1 cellular context compared by ENCODE assay signal in the genomic region with DNA sequence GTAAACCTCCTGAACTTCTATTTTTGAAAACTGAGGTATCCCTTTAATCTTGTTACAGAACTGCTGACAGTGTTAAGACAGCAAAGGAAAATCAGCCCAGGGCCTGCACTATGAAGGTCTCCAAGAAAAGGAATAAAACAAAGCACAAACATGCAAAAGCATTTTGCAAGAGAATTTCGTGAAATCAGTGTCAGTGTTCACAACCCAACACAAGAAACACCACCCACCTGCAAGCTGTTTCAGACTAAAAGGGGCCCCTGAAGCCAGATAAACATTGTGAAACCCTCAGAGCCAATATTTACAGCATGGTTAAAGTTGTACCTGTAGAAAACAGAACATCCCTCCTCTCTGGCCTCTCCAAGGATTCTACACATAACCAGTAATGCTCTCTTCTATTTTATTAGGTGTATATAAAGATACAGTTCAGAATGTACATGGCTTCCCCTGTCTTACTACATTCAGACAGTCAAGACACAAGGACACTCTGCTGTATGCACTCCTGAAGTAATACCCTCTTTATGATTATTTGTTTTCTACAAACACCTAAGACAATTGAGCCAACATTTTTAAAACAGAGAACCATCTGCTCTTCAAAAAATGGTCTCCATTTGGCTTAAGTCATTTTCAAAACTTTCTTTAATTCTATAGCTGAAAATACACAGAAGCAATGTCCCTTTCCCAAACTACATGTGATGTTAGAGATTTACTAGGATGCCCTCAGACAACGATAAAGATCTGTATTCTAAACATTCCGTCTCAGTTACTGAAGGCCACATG.
TF ChIP-seq lines count a peak whose summit lies in the region.

No MANE protein-coding gene starts in this region.

TF ChIP-seq in HepG2, 621 proteins besides CTCF, POLR2A, EP300 and RAD21 (continued from another document and continues in another):
- TF ChIP-seq ZNF20 (CRISPR knock-in tag; IDR thresholded peaks at IDR 0.05) (0 out of 2 replicates have a peak, but pooled peaks have one; percentile 18), AGO1 (IDR thresholded peaks at IDR 0.05; ENCODE audit: low read depth, low read length, poor library complexity, severe bottlenecking) (no peak), NRL (CRISPR knock-in tag; IDR thresholded peaks at IDR 0.05; ENCODE audit: borderline replicate concordance) (no peak), CREB1 (IDR thresholded peaks at IDR 0.05) (no peak), CREB1 (CRISPR knock-in tag; IDR thresholded peaks at IDR 0.05) (peak; percentile 83), PRPF4 (IDR thresholded peaks at IDR 0.05; ENCODE audit: low read depth, low read length, poor library complexity, severe bottlenecking) (no peak), FIP1L1 (IDR thresholded peaks at IDR 0.05; ENCODE audit: borderline replicate concordance, insufficient read depth, low read depth, low read length) (no peak), ELF3 (CRISPR knock-in tag; IDR thresholded peaks at IDR 0.05) (peak; percentile 86), RELA (CRISPR knock-in tag; IDR thresholded peaks at IDR 0.05) (0 out of 2 replicates have a peak, but pooled peaks have one; percentile 47), TBX2 (CRISPR knock-in tag; IDR thresholded peaks at IDR 0.05; ENCODE audit: borderline replicate concordance) (peak; percentile 95), ZNF670 (CRISPR knock-in tag; IDR thresholded peaks at IDR 0.05; ENCODE audit: borderline replicate concordance) (peak; percentile 83), ZNF251 (CRISPR knock-in tag; IDR thresholded peaks at IDR 0.05) (no peak), FOXA3 (CRISPR knock-in tag; IDR thresholded peaks at IDR 0.05) (peak; percentile 99), ZFP62 (CRISPR knock-in tag; IDR thresholded peaks at IDR 0.05) (no peak), ZNF83 (CRISPR knock-in tag; IDR thresholded peaks at IDR 0.05; ENCODE audit: borderline replicate concordance) (no peak), ZKSCAN1 (IDR thresholded peaks at IDR 0.05; ENCODE audit: low read length) (0 out of 2 replicates have a peak, but pooled peaks have one; percentile 22), ZNF556 (CRISPR knock-in tag; IDR thresholded peaks at IDR 0.05; ENCODE audit: borderline replicate concordance) (0 out of 2 replicates have a peak, but pooled peaks have one; percentile 61), ZNF33B (CRISPR knock-in tag; IDR thresholded peaks at IDR 0.05) (no peak), ZNF335 (CRISPR knock-in tag; IDR thresholded peaks at IDR 0.05) (0 out of 2 replicates have a peak, but pooled peaks have one; percentile 58), RARG (CRISPR knock-in tag; IDR thresholded peaks at IDR 0.05; ENCODE audit: low read depth) (no peak), ZNF772 (CRISPR knock-in tag; IDR thresholded peaks at IDR 0.05) (peak; percentile 74; the same call in 1 of the 2 replicates), SATB2 (CRISPR knock-in tag; IDR thresholded peaks at IDR 0.05) (0 out of 2 replicates have a peak, but pooled peaks have one; percentile 48), PITX1 (CRISPR knock-in tag; IDR thresholded peaks at IDR 0.05) (peak; percentile 96), BCL6 (CRISPR knock-in tag; IDR thresholded peaks at IDR 0.05) (peak; percentile 98), IKZF1 (IDR thresholded peaks at IDR 0.05) (no peak), ZNF749 (CRISPR knock-in tag; IDR thresholded peaks at IDR 0.05; ENCODE audit: borderline replicate concordance) (peak; percentile 88; the same call in 1 of the 2 replicates), ASH2L (IDR thresholded peaks at IDR 0.05; ENCODE audit: insufficient read length, low read depth, low read length) (peak; percentile 52), NFE2L1 (CRISPR knock-in tag; IDR thresholded peaks at IDR 0.05; ENCODE audit: borderline replicate concordance) (no peak), EZH2 (conservative IDR thresholded peaks at IDR 0.05; ENCODE audit: low read depth, low read length) (no peak), KAT2B (IDR thresholded peaks at IDR 0.05; ENCODE audit: borderline replicate concordance, low read depth, low read length) (no peak), FOXM1 (CRISPR knock-in tag; IDR thresholded peaks at IDR 0.05) (no peak), ZFP36L1 (CRISPR knock-in tag; IDR thresholded peaks at IDR 0.05) (peak; percentile 85; the same call in 1 of the 2 replicates), KLF12 (CRISPR knock-in tag; IDR thresholded peaks at IDR 0.05; ENCODE audit: borderline replicate concordance) (peak; percentile 68; the same call in 1 of the 2 replicates), ZNF605 (CRISPR knock-in tag; IDR thresholded peaks at IDR 0.05) (no peak), KDM1A (CRISPR knock-in tag; IDR thresholded peaks at IDR 0.05) (peak; percentile 62; the same call in 1 of the 2 replicates), HMGA1 (CRISPR knock-in tag; conservative IDR thresholded peaks at IDR 0.05) (no peak), GLI4 (CRISPR knock-in tag; IDR thresholded peaks at IDR 0.05; ENCODE audit: borderline replicate concordance) (no peak), KMT2B (CRISPR knock-in tag; IDR thresholded peaks at IDR 0.05) (peak; percentile 73), EED (CRISPR knock-in tag; IDR thresholded peaks at IDR 0.05) (no peak), GPN1 (CRISPR knock-in tag; IDR thresholded peaks at IDR 0.05; ENCODE audit: borderline replicate concordance) (no peak), SAP130 (CRISPR knock-in tag; IDR thresholded peaks at IDR 0.05; ENCODE audit: low read depth) (peak; percentile 93), GFI1 (CRISPR knock-in tag; IDR thresholded peaks at IDR 0.05; ENCODE audit: borderline replicate concordance) (peak; percentile 99)
- TF ChIP-seq, protein P1, sequence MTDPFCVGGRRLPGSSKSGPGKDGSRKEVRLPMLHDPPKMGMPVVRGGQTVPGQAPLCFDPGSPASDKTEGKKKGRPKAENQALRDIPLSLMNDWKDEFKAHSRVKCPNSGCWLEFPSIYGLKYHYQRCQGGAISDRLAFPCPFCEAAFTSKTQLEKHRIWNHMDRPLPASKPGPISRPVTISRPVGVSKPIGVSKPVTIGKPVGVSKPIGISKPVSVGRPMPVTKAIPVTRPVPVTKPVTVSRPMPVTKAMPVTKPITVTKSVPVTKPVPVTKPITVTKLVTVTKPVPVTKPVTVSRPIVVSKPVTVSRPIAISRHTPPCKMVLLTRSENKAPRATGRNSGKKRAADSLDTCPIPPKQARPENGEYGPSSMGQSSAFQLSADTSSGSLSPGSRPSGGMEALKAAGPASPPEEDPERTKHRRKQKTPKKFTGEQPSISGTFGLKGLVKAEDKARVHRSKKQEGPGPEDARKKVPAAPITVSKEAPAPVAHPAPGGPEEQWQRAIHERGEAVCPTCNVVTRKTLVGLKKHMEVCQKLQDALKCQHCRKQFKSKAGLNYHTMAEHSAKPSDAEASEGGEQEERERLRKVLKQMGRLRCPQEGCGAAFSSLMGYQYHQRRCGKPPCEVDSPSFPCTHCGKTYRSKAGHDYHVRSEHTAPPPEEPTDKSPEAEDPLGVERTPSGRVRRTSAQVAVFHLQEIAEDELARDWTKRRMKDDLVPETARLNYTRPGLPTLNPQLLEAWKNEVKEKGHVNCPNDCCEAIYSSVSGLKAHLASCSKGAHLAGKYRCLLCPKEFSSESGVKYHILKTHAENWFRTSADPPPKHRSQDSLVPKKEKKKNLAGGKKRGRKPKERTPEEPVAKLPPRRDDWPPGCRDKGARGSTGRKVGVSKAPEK (CRISPR knock-in tag; IDR thresholded peaks at IDR 0.05; ENCODE audit: borderline replicate concordance) = peak; percentile 99; the same call in 1 of the 2 replicates
- TF ChIP-seq, protein P2, sequence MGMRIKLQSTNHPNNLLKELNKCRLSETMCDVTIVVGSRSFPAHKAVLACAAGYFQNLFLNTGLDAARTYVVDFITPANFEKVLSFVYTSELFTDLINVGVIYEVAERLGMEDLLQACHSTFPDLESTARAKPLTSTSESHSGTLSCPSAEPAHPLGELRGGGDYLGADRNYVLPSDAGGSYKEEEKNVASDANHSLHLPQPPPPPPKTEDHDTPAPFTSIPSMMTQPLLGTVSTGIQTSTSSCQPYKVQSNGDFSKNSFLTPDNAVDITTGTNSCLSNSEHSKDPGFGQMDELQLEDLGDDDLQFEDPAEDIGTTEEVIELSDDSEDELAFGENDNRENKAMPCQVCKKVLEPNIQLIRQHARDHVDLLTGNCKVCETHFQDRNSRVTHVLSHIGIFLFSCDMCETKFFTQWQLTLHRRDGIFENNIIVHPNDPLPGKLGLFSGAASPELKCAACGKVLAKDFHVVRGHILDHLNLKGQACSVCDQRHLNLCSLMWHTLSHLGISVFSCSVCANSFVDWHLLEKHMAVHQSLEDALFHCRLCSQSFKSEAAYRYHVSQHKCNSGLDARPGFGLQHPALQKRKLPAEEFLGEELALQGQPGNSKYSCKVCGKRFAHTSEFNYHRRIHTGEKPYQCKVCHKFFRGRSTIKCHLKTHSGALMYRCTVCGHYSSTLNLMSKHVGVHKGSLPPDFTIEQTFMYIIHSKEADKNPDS (CRISPR knock-in tag; IDR thresholded peaks at IDR 0.05) = 0 out of 2 replicates have a peak, but pooled peaks have one; percentile 61
- TF ChIP-seq, protein P3, sequence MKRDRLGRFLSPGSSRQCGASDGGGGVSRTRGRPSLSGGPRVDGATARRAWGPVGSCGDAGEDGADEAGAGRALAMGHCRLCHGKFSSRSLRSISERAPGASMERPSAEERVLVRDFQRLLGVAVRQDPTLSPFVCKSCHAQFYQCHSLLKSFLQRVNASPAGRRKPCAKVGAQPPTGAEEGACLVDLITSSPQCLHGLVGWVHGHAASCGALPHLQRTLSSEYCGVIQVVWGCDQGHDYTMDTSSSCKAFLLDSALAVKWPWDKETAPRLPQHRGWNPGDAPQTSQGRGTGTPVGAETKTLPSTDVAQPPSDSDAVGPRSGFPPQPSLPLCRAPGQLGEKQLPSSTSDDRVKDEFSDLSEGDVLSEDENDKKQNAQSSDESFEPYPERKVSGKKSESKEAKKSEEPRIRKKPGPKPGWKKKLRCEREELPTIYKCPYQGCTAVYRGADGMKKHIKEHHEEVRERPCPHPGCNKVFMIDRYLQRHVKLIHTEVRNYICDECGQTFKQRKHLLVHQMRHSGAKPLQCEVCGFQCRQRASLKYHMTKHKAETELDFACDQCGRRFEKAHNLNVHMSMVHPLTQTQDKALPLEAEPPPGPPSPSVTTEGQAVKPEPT (CRISPR knock-in tag; IDR thresholded peaks at IDR 0.05; ENCODE audit: low read depth) = no peak; the same call in 1 of the 2 replicates
- TF ChIP-seq, protein P4, sequence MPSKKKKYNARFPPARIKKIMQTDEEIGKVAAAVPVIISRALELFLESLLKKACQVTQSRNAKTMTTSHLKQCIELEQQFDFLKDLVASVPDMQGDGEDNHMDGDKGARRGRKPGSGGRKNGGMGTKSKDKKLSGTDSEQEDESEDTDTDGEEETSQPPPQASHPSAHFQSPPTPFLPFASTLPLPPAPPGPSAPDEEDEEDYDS (CRISPR knock-in tag; IDR thresholded peaks at IDR 0.05) = peak; percentile 63; the same call in 1 of the 2 replicates
- TF ChIP-seq, protein P5, sequence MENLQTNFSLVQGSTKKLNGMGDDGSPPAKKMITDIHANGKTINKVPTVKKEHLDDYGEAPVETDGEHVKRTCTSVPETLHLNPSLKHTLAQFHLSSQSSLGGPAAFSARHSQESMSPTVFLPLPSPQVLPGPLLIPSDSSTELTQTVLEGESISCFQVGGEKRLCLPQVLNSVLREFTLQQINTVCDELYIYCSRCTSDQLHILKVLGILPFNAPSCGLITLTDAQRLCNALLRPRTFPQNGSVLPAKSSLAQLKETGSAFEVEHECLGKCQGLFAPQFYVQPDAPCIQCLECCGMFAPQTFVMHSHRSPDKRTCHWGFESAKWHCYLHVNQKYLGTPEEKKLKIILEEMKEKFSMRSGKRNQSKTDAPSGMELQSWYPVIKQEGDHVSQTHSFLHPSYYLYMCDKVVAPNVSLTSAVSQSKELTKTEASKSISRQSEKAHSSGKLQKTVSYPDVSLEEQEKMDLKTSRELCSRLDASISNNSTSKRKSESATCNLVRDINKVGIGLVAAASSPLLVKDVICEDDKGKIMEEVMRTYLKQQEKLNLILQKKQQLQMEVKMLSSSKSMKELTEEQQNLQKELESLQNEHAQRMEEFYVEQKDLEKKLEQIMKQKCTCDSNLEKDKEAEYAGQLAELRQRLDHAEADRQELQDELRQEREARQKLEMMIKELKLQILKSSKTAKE (CRISPR knock-in tag; IDR thresholded peaks at IDR 0.05; ENCODE audit: borderline replicate concordance) = peak; percentile 69; the same call in 1 of the 2 replicates
- TF ChIP-seq, protein P6, sequence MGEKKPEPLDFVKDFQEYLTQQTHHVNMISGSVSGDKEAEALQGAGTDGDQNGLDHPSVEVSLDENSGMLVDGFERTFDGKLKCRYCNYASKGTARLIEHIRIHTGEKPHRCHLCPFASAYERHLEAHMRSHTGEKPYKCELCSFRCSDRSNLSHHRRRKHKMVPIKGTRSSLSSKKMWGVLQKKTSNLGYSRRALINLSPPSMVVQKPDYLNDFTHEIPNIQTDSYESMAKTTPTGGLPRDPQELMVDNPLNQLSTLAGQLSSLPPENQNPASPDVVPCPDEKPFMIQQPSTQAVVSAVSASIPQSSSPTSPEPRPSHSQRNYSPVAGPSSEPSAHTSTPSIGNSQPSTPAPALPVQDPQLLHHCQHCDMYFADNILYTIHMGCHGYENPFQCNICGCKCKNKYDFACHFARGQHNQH (CRISPR knock-in tag; IDR thresholded peaks at IDR 0.05) = peak; percentile 99
- TF ChIP-seq, protein P7, sequence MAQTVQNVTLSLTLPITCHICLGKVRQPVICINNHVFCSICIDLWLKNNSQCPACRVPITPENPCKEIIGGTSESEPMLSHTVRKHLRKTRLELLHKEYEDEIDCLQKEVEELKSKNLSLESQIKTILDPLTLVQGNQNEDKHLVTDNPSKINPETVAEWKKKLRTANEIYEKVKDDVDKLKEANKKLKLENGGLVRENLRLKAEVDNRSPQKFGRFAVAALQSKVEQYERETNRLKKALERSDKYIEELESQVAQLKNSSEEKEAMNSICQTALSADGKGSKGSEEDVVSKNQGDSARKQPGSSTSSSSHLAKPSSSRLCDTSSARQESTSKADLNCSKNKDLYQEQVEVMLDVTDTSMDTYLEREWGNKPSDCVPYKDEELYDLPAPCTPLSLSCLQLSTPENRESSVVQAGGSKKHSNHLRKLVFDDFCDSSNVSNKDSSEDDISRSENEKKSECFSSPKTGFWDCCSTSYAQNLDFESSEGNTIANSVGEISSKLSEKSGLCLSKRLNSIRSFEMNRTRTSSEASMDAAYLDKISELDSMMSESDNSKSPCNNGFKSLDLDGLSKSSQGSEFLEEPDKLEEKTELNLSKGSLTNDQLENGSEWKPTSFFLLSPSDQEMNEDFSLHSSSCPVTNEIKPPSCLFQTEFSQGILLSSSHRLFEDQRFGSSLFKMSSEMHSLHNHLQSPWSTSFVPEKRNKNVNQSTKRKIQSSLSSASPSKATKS (CRISPR knock-in tag; IDR thresholded peaks at IDR 0.05) = peak; percentile 22; the same call in 1 of the 2 replicates
- TF ChIP-seq, protein P8, sequence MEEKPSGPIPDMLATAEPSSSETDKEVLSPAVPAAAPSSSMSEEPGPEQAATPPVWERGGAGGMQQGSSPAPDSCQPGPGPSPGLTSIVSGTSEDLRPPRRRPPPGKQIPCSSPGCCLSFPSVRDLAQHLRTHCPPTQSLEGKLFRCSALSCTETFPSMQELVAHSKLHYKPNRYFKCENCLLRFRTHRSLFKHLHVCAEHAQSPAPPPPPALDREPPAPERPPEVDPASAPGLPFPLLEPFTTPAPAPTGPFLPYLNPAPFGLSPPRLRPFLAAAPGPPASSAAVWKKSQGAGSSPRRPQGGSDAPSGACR (CRISPR knock-in tag; IDR thresholded peaks at IDR 0.05) = peak; percentile 92; the same call in 1 of the 2 replicates
- TF ChIP-seq, protein P9, sequence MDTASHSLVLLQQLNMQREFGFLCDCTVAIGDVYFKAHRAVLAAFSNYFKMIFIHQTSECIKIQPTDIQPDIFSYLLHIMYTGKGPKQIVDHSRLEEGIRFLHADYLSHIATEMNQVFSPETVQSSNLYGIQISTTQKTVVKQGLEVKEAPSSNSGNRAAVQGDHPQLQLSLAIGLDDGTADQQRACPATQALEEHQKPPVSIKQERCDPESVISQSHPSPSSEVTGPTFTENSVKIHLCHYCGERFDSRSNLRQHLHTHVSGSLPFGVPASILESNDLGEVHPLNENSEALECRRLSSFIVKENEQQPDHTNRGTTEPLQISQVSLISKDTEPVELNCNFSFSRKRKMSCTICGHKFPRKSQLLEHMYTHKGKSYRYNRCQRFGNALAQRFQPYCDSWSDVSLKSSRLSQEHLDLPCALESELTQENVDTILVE (CRISPR knock-in tag; IDR thresholded peaks at IDR 0.05) = peak; percentile 91
